In the genomic region with DNA sequence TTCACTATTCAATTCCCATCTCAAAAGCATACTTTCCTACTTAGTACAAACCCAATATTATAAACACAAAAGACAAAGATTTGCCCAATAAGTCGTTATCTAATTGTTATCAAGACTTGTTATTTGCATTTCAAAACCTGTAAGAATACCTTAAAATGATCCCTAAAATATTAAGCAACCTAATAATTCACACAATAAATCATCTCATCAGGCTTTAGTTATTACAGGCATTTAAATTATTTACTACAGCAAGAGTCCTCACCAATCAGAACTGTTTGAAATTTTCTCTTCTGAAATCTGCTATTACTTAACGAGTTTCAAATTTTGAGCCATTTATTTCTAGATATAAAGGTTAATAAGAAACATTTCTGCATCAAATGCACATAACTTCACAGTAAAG, we compare ENCODE assay signal across 2 cellular contexts.
TF ChIP-seq lines count a peak whose summit lies in the region.

No MANE protein-coding gene starts in this region.

TF ChIP-seq in HEK293, 187 proteins besides CTCF, POLR2A, EP300 and RAD21:
- TF ChIP-seq, protein P1, sequence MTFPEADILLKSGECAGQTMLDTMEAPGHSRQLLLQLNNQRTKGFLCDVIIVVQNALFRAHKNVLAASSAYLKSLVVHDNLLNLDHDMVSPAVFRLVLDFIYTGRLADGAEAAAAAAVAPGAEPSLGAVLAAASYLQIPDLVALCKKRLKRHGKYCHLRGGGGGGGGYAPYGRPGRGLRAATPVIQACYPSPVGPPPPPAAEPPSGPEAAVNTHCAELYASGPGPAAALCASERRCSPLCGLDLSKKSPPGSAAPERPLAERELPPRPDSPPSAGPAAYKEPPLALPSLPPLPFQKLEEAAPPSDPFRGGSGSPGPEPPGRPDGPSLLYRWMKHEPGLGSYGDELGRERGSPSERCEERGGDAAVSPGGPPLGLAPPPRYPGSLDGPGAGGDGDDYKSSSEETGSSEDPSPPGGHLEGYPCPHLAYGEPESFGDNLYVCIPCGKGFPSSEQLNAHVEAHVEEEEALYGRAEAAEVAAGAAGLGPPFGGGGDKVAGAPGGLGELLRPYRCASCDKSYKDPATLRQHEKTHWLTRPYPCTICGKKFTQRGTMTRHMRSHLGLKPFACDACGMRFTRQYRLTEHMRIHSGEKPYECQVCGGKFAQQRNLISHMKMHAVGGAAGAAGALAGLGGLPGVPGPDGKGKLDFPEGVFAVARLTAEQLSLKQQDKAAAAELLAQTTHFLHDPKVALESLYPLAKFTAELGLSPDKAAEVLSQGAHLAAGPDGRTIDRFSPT (tag by site-specific recombination; IDR thresholded peaks at IDR 0.05), result no peak
- TF ChIP-seq PRDM1 (tag by site-specific recombination; IDR thresholded peaks at IDR 0.05), result peak; percentile 40; the same call in 1 of the 2 replicates
- TF ChIP-seq ZNF664 (tag by site-specific recombination; IDR thresholded peaks at IDR 0.05), result peak; percentile 96

TF ChIP-seq in K562, 482 proteins besides CTCF, POLR2A, EP300 and RAD21 (continued from another document):
- TF ChIP-seq PBX2 (CRISPR knock-in tag; IDR thresholded peaks at IDR 0.05; ENCODE audit: low read depth) (no peak), PBX2 (tag; conservative IDR thresholded peaks at IDR 0.05; ENCODE audit: low read depth) (peak; percentile 83), CEBPB (tag; IDR thresholded peaks at IDR 0.05) (0 out of 2 replicates have a peak, but pooled peaks have one; percentile 30), SMC3 (conservative IDR thresholded peaks at IDR 0.05; ENCODE audit: insufficient read depth, low read depth, low read length) (no peak), TRIM25 (IDR thresholded peaks at IDR 0.05; ENCODE audit: borderline replicate concordance) (no peak), ZNF347 (CRISPR knock-in tag; IDR thresholded peaks at IDR 0.05; ENCODE audit: low read depth) (no peak), HDAC1 (IDR thresholded peaks at IDR 0.05) (no peak), DACH1 (IDR thresholded peaks at IDR 0.05; ENCODE audit: partially characterized antibody) (peak; percentile 51), RBM34 (IDR thresholded peaks at IDR 0.05; ENCODE audit: borderline replicate concordance, insufficient read depth, low read length) (no peak), MEIS2 (IDR thresholded peaks at IDR 0.05; ENCODE audit: partially characterized antibody) (peak; percentile 69)
